Comparison of ENCODE assay signal across 11 cellular contexts in the genomic region with DNA sequence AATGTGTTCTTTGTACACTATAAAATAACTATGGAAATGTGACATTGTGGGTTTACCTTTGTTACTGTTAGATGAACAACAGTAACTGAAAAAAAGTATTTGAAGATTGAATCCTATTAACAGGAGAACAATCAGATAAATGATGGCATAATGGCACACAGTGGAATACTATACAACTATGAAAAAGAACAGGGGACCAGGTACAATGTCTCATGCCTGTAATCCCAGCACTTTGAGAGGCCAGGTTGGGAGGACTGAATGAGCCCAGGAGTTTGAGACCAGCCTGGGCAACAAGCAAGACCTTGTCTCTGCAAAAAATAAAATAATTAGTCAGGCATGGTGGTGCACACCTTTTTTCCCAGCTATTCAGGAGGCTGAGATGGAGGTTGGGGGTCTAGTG.
"Had no signal": no experiment of that assay in that cellular context is flagged by ENCODE, and none has a peak within 500 bp of the region (broad histone marks: within the 10 kb centered on the region; RNA-seq: fewer than 3 reads in every experiment).

No MANE protein-coding gene starts in this region.

- H2AFZ ChIP-seq: GM23248, GM23338 had no signal

- H3K27ac ChIP-seq: GM23248 had no signal

- FAIRE-seq: H1, H54 had no signal

- ATAC-seq: GM23338, HCT116 had no signal

- H3K4me2 ChIP-seq: GM23338 had no signal

- H3K9me3 ChIP-seq: HAP-1 had no signal

- DNase-seq: GM23248, GOT3, H7, H9, HCEC 1CT, HFFc6 had no signal

- H3K36me3 ChIP-seq: HAP-1 had no signal

- H3K4me3 ChIP-seq: GM23248, GM23338, HAP-1 had no signal

- H3K4me1 ChIP-seq: HAP-1 had no signal

- H3K9ac ChIP-seq: GM23248 had no signal
